ENCODE assay signal across 14 cellular contexts in the genomic region with DNA sequence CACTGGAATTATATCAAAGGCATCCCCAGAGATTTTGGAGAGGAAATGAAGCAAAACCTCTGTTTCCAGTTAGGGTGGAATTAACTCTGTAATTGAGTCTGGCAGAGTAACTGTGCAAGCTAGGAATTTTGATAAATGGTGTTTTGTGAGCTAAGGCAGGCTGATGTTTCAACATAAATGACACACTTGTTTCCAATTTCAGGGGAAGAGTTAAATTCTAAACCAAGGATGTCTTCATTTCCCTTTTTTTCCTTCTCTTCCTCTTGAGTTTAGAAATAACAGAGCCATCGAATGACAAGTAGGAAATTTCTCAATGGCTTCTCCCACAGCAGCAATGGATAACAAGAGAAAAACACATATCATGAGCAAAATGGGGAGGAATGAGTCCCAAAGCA.
DNase-seq lines count a peak whose midpoint lies in the region; ATAC-seq and TF ChIP-seq lines count a peak whose summit lies in the region.
"Had no signal": no experiment of that assay in that cellular context is flagged by ENCODE, and none has a peak within 500 bp of the region (broad histone marks: within the 10 kb centered on the region; RNA-seq: fewer than 3 reads in every experiment).

No MANE protein-coding gene starts in this region.

- no peaks in the 10 kb centered on the region for H3K27me3 Mint-ChIP-seq in dendritic cell treated with granulocyte-macrophage colony-stimulating factor and Interleukin-4, amounts not matched to agents 40 ng/mL and 50 ng/mL, for 4 days

- H3K4me1 Mint-ChIP-seq in dendritic cell treated with granulocyte-macrophage colony-stimulating factor and Interleukin-4, amounts not matched to agents 40 ng/mL and 50 ng/mL, for 4 days (ENCODE audit: low read depth), result peaks cover 54% of the 10 kb centered on the region

- peak overlapping the region; percentile 86 for H3K27ac Mint-ChIP-seq in dendritic cell treated with granulocyte-macrophage colony-stimulating factor and Interleukin-4, amounts not matched to agents 40 ng/mL and 50 ng/mL, for 4 days

- intact Hi-C loops in Right ventricle myocardium inferior (cut with DNase I) (no loop called here), cardiac septum (cut with DNase I) (no loop called here)
- intact Hi-C loops in dendritic cell treated with granulocyte-macrophage colony-stimulating factor and Interleukin-4, amounts not matched to agents 40 ng/mL and 50 ng/mL, for 4 days (cut with micrococcal nuclease), result loop anchor here (2.0 to 5.0 kb wide), 2 partner anchors 42 to 132 kb away; a partner anchor contains a TSS

- peak overlapping the region; percentile 9 for H3K4me3 Mint-ChIP-seq in dendritic cell treated with granulocyte-macrophage colony-stimulating factor and Interleukin-4, amounts not matched to agents 40 ng/mL and 50 ng/mL, for 4 days
- H3K4me3 Mint-ChIP-seq: natural killer cell had no signal

- no peak for TF ChIP-seq CTCF in upper lobe of left lung (IDR thresholded peaks at IDR 0.05)

- peak in 2 of 4 donors; percentile 34 to 40 for TF ChIP-seq EP300 in upper lobe of left lung (IDR thresholded peaks at IDR 0.05)

- peak in 1 of 4 donors; percentile 14 for TF ChIP-seq POLR2A in upper lobe of left lung (IDR thresholded peaks at IDR 0.05)

- 24 to 29% methylated on average over 1 of the region's 1 CpG for WGBS in upper lobe of left lung, 2 donors

- DNase-seq in Right ventricle myocardium inferior (ENCODE audit: missing footprints) (no peak), cardiac septum (ENCODE audit: low spot score) (no peak), medulla oblongata (ENCODE audit: extremely low spot score) (peak; percentile 76), upper lobe of left lung (no peak)
- no peak for DNase-seq in stimulated activated CD8-positive, alpha-beta memory T cell treated with anti-CD3 and anti-CD28 coated beads, Interleukin-4, amount 100 ng/mL, for 48 hours
- DNase-seq: 8988T, activated T-cell treated with anti-CD3 and anti-CD28 coated beads for 4 hours, kidney glomerular epithelial cell, natural killer cell, NCI-H1930 had no signal

- no peaks in the 10 kb centered on the region for H3K36me3 Mint-ChIP-seq in dendritic cell treated with granulocyte-macrophage colony-stimulating factor and Interleukin-4, amounts not matched to agents 40 ng/mL and 50 ng/mL, for 4 days (ENCODE audit: low read depth)
- H3K36me3 Mint-ChIP-seq: natural killer cell had no signal

- ATAC-seq in Right ventricle myocardium inferior (peak; percentile 73), upper lobe of left lung (ENCODE audit: low FRiP score in 2 of 2) (peak in 1 of 2 donors; percentile 65), GM21360 (IDR thresholded peaks at IDR 0.05; ENCODE audit: unreplicated experiment) (no peak), GM18520 (IDR thresholded peaks at IDR 0.05; ENCODE audit: unreplicated experiment) (no peak)
- ATAC-seq: activated CD4-positive, CD25-positive, alpha-beta regulatory T cell treated with anti-CD3 and anti-CD28 coated beads, Interleukin-2, amount 50 U/mL, for 24 hours had no signal

- H3K4me1 ChIP-seq in upper lobe of left lung, result peaks cover 10 to 19% (median 16%) of the 10 kb centered on the region in 4 donors

- no peaks in the 10 kb centered on the region for H3K36me3 ChIP-seq in upper lobe of left lung

- peak overlapping the region; percentile 72 to 82 (median 80) for H3K27ac ChIP-seq in upper lobe of left lung

- no peaks in the 10 kb centered on the region for H3K9me3 Mint-ChIP-seq in dendritic cell treated with granulocyte-macrophage colony-stimulating factor and Interleukin-4, amounts not matched to agents 40 ng/mL and 50 ng/mL, for 4 days
- H3K9me3 Mint-ChIP-seq: natural killer cell had no signal

- no peak overlapping the region for H3K4me3 ChIP-seq in upper lobe of left lung

- no peaks in the 10 kb centered on the region for H3K9me3 ChIP-seq in upper lobe of left lung

- no peaks in the 10 kb centered on the region for H3K27me3 ChIP-seq in upper lobe of left lung
